ENCODE assay signal across 34 cellular contexts in genomic region chr13:99206873-99207272, GRCh38. TPM values are rescaled to one million over a fixed set of nuclear protein-coding genes. Genes with fewer than 3 reads are reported as not detected.
DNase-seq lines count a peak whose midpoint lies in the region; ATAC-seq and TF ChIP-seq lines count a peak whose summit lies in the region.
"Had no signal": no experiment of that assay in that cellular context is flagged by ENCODE, and none has a peak within 500 bp of the region (broad histone marks: within the 10 kb centered on the region; RNA-seq: fewer than 3 reads in every experiment).

No MANE protein-coding gene starts in this region.

- H3K9me3 ChIP-seq in Caco-2, result no peaks in the 10 kb centered on the region
- H3K9me3 ChIP-seq in transverse colon, result no peaks in the 10 kb centered on the region
- H3K9me3 ChIP-seq: lower lobe of right lung, sigmoid colon, testis, uterus had no signal

- H3K36me3 Mint-ChIP-seq in activated CD8-positive, alpha-beta T cell treated with anti-CD3 and anti-CD28 coated beads, Interleukin-2, amount 10 ng/mL, durations not matched to agents 7 days and 5 days (ENCODE audit: low read depth), result peaks cover 76% of the 10 kb centered on the region
- H3K36me3 Mint-ChIP-seq in activated CD8-positive, alpha-beta T cell treated with anti-CD3 and anti-CD28 coated beads for 36 hours (ENCODE audit: low read depth), result peaks cover 63% of the 10 kb centered on the region
- H3K36me3 Mint-ChIP-seq in GM23338 (ENCODE audit: low read depth), result peaks cover 25% of the 10 kb centered on the region
- peaks cover 40% of the 10 kb centered on the region for H3K36me3 Mint-ChIP-seq in effector memory CD8-positive, alpha-beta T cell (ENCODE audit: insufficient read depth)
- H3K36me3 Mint-ChIP-seq in osteocyte (ENCODE audit: unreplicated experiment), result peaks cover 6% of the 10 kb centered on the region
- H3K36me3 Mint-ChIP-seq in Caco-2 (ENCODE audit: insufficient read depth, unreplicated experiment), result peaks cover 28% of the 10 kb centered on the region

- intact Hi-C loops in activated CD8-positive, alpha-beta T cell treated with anti-CD3 and anti-CD28 coated beads for 36 hours (cut with micrococcal nuclease), result no loop called here
- intact Hi-C loops in Caco-2 (cut with micrococcal nuclease; ENCODE audit: unreplicated experiment), result no loop called here
- intact Hi-C loops in transverse colon (cut with DNase I; ENCODE audit: low total_unique reads), result no loop called here

- no TSS peak for BruUV-seq in Caco-2 (replicated peaks; lab: Mats Ljungman, UMichigan)

- CTCF ChIA-PET in activated CD8-positive, alpha-beta T cell treated with anti-CD3 and anti-CD28 coated beads, Interleukin-2, amount 10 ng/mL, durations not matched to agents 7 days and 5 days (lab: Charles Lee), result interaction anchor here (1.0 to 12.5 kb wide), 5 partner anchors 11 to 230 kb away, joined by 3 to 219 read pairs (median 17); partner anchors contain the start of gene GPR18
- CTCF ChIA-PET in activated CD8-positive, alpha-beta T cell treated with anti-CD3 and anti-CD28 coated beads for 36 hours (lab: Charles Lee), result interaction anchor here (0.9 to 12.7 kb wide), 3 partner anchors 31 to 60 kb away, joined by 4 to 168 read pairs (median 4); no protein-coding TSS in a partner anchor
- CTCF ChIA-PET in Caco-2 (lab: Charles Lee), result interaction anchor here (1.0 kb wide), 1 partner anchor 63 kb away, joined by 4 read pairs; no protein-coding TSS in a partner anchor

- H3K4me1 ChIP-seq in GM23338 (ENCODE audit: insufficient read depth), result peaks cover 10% of the 10 kb centered on the region
- H3K4me1 ChIP-seq in Caco-2, result peaks cover 4% of the 10 kb centered on the region
- peaks cover 0 to 22% (median 10%) of the 10 kb centered on the region in 4 donors for H3K4me1 ChIP-seq in transverse colon
- H3K4me1 ChIP-seq: uterus had no signal

- H3K4me2 ChIP-seq in GM23338, result no peak overlapping the region

- in situ Hi-C loops in transverse colon (cut with MboI; ENCODE audit: low pct_ligation_motif_present in 1 of 4, low pct_unique_long_range_greater_than_20kb in 1 of 4, low sequenced_read_pairs in 3 of 4), result no loop called here

- no peak overlapping the region for H2AFZ ChIP-seq in GM23338

- peaks cover 56% of the 10 kb centered on the region for H4K20me1 ChIP-seq in GM23338 (replicated peaks; ENCODE audit: insufficient read depth)

- H3K9me3 Mint-ChIP-seq in activated CD8-positive, alpha-beta T cell treated with anti-CD3 and anti-CD28 coated beads, Interleukin-2, amount 10 ng/mL, durations not matched to agents 7 days and 5 days (ENCODE audit: insufficient read depth), result no peaks in the 10 kb centered on the region
- H3K9me3 Mint-ChIP-seq in activated CD8-positive, alpha-beta T cell treated with anti-CD3 and anti-CD28 coated beads for 36 hours, result no peaks in the 10 kb centered on the region
- H3K9me3 Mint-ChIP-seq in GM23338 (no peaks in the 10 kb centered on the region), osteocyte (ENCODE audit: unreplicated experiment) (no peaks in the 10 kb centered on the region), Caco-2 (ENCODE audit: unreplicated experiment) (no peaks in the 10 kb centered on the region)
- H3K9me3 Mint-ChIP-seq in effector memory CD8-positive, alpha-beta T cell, result no peaks in the 10 kb centered on the region
- H3K9me3 Mint-ChIP-seq: activated CD4-positive, alpha-beta memory T cell treated with anti-CD3 and anti-CD28 coated beads, Interleukin-2, amount 10 ng/mL, durations not matched to agents 7 days and 5 days had no signal

- no peak overlapping the region for H3K4me3 Mint-ChIP-seq in activated CD8-positive, alpha-beta T cell treated with anti-CD3 and anti-CD28 coated beads, Interleukin-2, amount 10 ng/mL, durations not matched to agents 7 days and 5 days
- no peak overlapping the region for H3K4me3 Mint-ChIP-seq in activated CD8-positive, alpha-beta T cell treated with anti-CD3 and anti-CD28 coated beads for 36 hours
- H3K4me3 Mint-ChIP-seq in GM23338 (no peak overlapping the region), osteocyte (ENCODE audit: unreplicated experiment) (no peak overlapping the region), Caco-2 (ENCODE audit: unreplicated experiment) (no peak overlapping the region)
- peak overlapping the region; percentile 13 to 87 for H3K4me3 Mint-ChIP-seq in effector memory CD8-positive, alpha-beta T cell
- H3K4me3 Mint-ChIP-seq: activated CD4-positive, alpha-beta memory T cell treated with anti-CD3 and anti-CD28 coated beads, Interleukin-2, amount 10 ng/mL, durations not matched to agents 7 days and 5 days had no signal

- POLR2A ChIA-PET in activated CD8-positive, alpha-beta T cell treated with anti-CD3 and anti-CD28 coated beads, Interleukin-2, amount 10 ng/mL, durations not matched to agents 7 days and 5 days (lab: Charles Lee), result interaction anchor here (1.0 to 1.7 kb wide), 4 partner anchors 8 to 53 kb away, joined by 3 to 6 read pairs (median 4); partner anchors contain the start of gene GPR18
- POLR2A ChIA-PET in activated CD8-positive, alpha-beta T cell treated with anti-CD3 and anti-CD28 coated beads for 36 hours (lab: Charles Lee), result interaction anchor here (0.7 to 10.0 kb wide), 4 partner anchors 10 to 53 kb away, joined by 3 to 91 read pairs (median 3); no protein-coding TSS in a partner anchor
- POLR2A ChIA-PET in Caco-2 (lab: Charles Lee), result no interaction called here

- 93 to 100% methylated on average over 2 to 5 of the region's 5 CpGs for WGBS in transverse colon (ENCODE audit: low coverage in 1 of 2), 2 donors

- H3K36me3 ChIP-seq in GM23338 (ENCODE audit: insufficient read depth), result peaks cover 3% of the 10 kb centered on the region; the same call in 1 of the 2 replicates
- peaks cover 2% of the 10 kb centered on the region; the same call in 1 of the 2 replicates for H3K36me3 ChIP-seq in Caco-2 (ENCODE audit: control insufficient read depth, insufficient read depth, low read length)
- no peaks in the 10 kb centered on the region for H3K36me3 ChIP-seq in transverse colon
- H3K36me3 ChIP-seq: sigmoid colon, uterus had no signal

- H3K9me2 ChIP-seq in GM23338 (ENCODE audit: insufficient read depth), result no peaks in the 10 kb centered on the region

- no peak for TF ChIP-seq EP300 in transverse colon (IDR thresholded peaks at IDR 0.05; ENCODE audit: low read depth)

- H3K27me3 Mint-ChIP-seq in activated CD8-positive, alpha-beta T cell treated with anti-CD3 and anti-CD28 coated beads, Interleukin-2, amount 10 ng/mL, durations not matched to agents 7 days and 5 days (ENCODE audit: low read depth), result no peaks in the 10 kb centered on the region
- no peaks in the 10 kb centered on the region for H3K27me3 Mint-ChIP-seq in activated CD8-positive, alpha-beta T cell treated with anti-CD3 and anti-CD28 coated beads for 36 hours
- H3K27me3 Mint-ChIP-seq in GM23338 (ENCODE audit: insufficient read depth, low read depth, poor library complexity), result peaks cover 8% of the 10 kb centered on the region
- no peaks in the 10 kb centered on the region for H3K27me3 Mint-ChIP-seq in effector memory CD8-positive, alpha-beta T cell
- H3K27me3 Mint-ChIP-seq in osteocyte (ENCODE audit: unreplicated experiment), result no peaks in the 10 kb centered on the region
- no peaks in the 10 kb centered on the region for H3K27me3 Mint-ChIP-seq in Caco-2 (ENCODE audit: insufficient read depth, unreplicated experiment)
- H3K27me3 Mint-ChIP-seq: progenitor cell of endocrine pancreas had no signal

- TF ChIP-seq CTCF in activated CD8-positive, alpha-beta T cell treated with anti-CD3 and anti-CD28 coated beads for 36 hours (IDR thresholded peaks at IDR 0.05), result no peak
- TF ChIP-seq CTCF in GM23338 (conservative IDR thresholded peaks at IDR 0.05; ENCODE audit: low read depth in 2 of 2) (no peak), osteocyte (IDR thresholded peaks at IDR 0.05) (no peak), Caco-2 (IDR thresholded peaks at IDR 0.05; ENCODE audit: insufficient read depth in 1 of 2, low read depth in 1 of 2, low read length in 1 of 2, severe bottlenecking in 1 of 2, unreplicated experiment in 1 of 2) (no peak), transverse colon (IDR thresholded peaks at IDR 0.05) (no peak)

- H3K27ac Mint-ChIP-seq in activated CD8-positive, alpha-beta T cell treated with anti-CD3 and anti-CD28 coated beads, Interleukin-2, amount 10 ng/mL, durations not matched to agents 7 days and 5 days, result no peak overlapping the region
- no peak overlapping the region for H3K27ac Mint-ChIP-seq in activated CD8-positive, alpha-beta T cell treated with anti-CD3 and anti-CD28 coated beads for 36 hours
- H3K27ac Mint-ChIP-seq in GM23338, result peak overlapping the region; percentile 27
- peak overlapping the region; percentile 8 to 92 for H3K27ac Mint-ChIP-seq in effector memory CD8-positive, alpha-beta T cell
- no peak overlapping the region for H3K27ac Mint-ChIP-seq in osteocyte (ENCODE audit: unreplicated experiment)
- no peak overlapping the region for H3K27ac Mint-ChIP-seq in Caco-2 (ENCODE audit: unreplicated experiment)
- H3K27ac Mint-ChIP-seq: activated CD4-positive, alpha-beta memory T cell treated with anti-CD3 and anti-CD28 coated beads, Interleukin-2, amount 10 ng/mL, durations not matched to agents 7 days and 5 days; progenitor cell of endocrine pancreas had no signal

- no peaks in the 10 kb centered on the region for H3K27me3 ChIP-seq in GM23338 (ENCODE audit: insufficient read depth)
- no peaks in the 10 kb centered on the region for H3K27me3 ChIP-seq in Caco-2 (replicated peaks; ENCODE audit: control insufficient read depth, insufficient read depth, low read length)
- H3K27me3 ChIP-seq in transverse colon, result no peaks in the 10 kb centered on the region
- H3K27me3 ChIP-seq: foreskin keratinocyte, sigmoid colon, testis, uterus had no signal

- no peak for ATAC-seq in activated CD8-positive, alpha-beta T cell treated with anti-CD3 and anti-CD28 coated beads, Interleukin-2, amount 10 ng/mL, durations not matched to agents 7 days and 5 days
- no peak for ATAC-seq in activated CD8-positive, alpha-beta T cell treated with anti-CD3 and anti-CD28 coated beads for 36 hours
- no peak for ATAC-seq in GM23338
- no peak for ATAC-seq in effector memory CD8-positive, alpha-beta T cell (replicated peaks)
- ATAC-seq: esophagus mucosa, foreskin keratinocyte, lower lobe of right lung had no signal

- peaks cover 100% of the 10 kb centered on the region for H3K79me2 ChIP-seq in GM23338 (replicated peaks; ENCODE audit: insufficient read depth)

- H3K4me1 Mint-ChIP-seq in activated CD8-positive, alpha-beta T cell treated with anti-CD3 and anti-CD28 coated beads, Interleukin-2, amount 10 ng/mL, durations not matched to agents 7 days and 5 days (ENCODE audit: low read depth), result peaks cover 84% of the 10 kb centered on the region
- peaks cover 89% of the 10 kb centered on the region for H3K4me1 Mint-ChIP-seq in activated CD8-positive, alpha-beta T cell treated with anti-CD3 and anti-CD28 coated beads for 36 hours (ENCODE audit: low read depth)
- H3K4me1 Mint-ChIP-seq in GM23338, result peaks cover 43% of the 10 kb centered on the region
- peaks cover 71 to 82% of the 10 kb centered on the region in 2 donors for H3K4me1 Mint-ChIP-seq in effector memory CD8-positive, alpha-beta T cell (ENCODE audit: low read depth in 2 of 2)
- H3K4me1 Mint-ChIP-seq in osteocyte (ENCODE audit: unreplicated experiment), result peaks cover 13% of the 10 kb centered on the region
- H3K4me1 Mint-ChIP-seq in Caco-2 (ENCODE audit: low read depth, unreplicated experiment), result peaks cover 17% of the 10 kb centered on the region

- no peak overlapping the region for H3K4me3 ChIP-seq in GM23338
- H3K4me3 ChIP-seq in Caco-2 (ENCODE audit: low read depth, low read length), result no peak overlapping the region
- H3K4me3 ChIP-seq in transverse colon, result no peak overlapping the region
- H3K4me3 ChIP-seq: coronary artery, K562, lower lobe of right lung, sigmoid colon, testis, uterus had no signal

- no peaks in the 10 kb centered on the region for H3F3A ChIP-seq in GM23338 (replicated peaks; ENCODE audit: low read depth)

- no peak for TF ChIP-seq POLR2A in transverse colon (IDR thresholded peaks at IDR 0.05)

- H3K27ac ChIP-seq in GM23338 (ENCODE audit: low read depth) (0 out of 2 replicates have a peak overlapping the region, but pooled peaks have one; percentile 7), transverse colon (no peak overlapping the region)
- H3K27ac ChIP-seq: coronary artery, foreskin keratinocyte, lower lobe of right lung, sigmoid colon, testis, uterus had no signal

- peak; percentile 12 for DNase-seq in activated CD8-positive, alpha-beta T cell treated with anti-CD3 and anti-CD28 coated beads, Interleukin-2, amount 10 ng/mL, durations not matched to agents 7 days and 5 days
- no peak for DNase-seq in activated CD8-positive, alpha-beta T cell treated with anti-CD3 and anti-CD28 coated beads for 36 hours
- DNase-seq in GM23338 (ENCODE audit: low spot score) (no peak), osteocyte (ENCODE audit: extremely low spot score, unreplicated experiment) (peak; percentile 65), Caco-2 (no peak), NCI-H128 (lab: John Stamatoyannopoulos, UW; ENCODE audit: unreplicated experiment) (no peak), transverse colon (no peak)
- no peak for DNase-seq in effector memory CD8-positive, alpha-beta T cell
- DNase-seq: activated CD4-positive, alpha-beta memory T cell treated with anti-CD3 and anti-CD28 coated beads, Interleukin-2, amount 10 ng/mL, durations not matched to agents 7 days and 5 days; activated CD4-positive, CD25-positive, alpha-beta regulatory T cell; activated gamma-delta T cell treated with Interleukin-2 at 50 U/mL for 16 hours; effector memory CD4-positive, alpha-beta T cell; foreskin keratinocyte; GF-D8; HCEC 1CT; lower lobe of right lung; MM.1S; NCI-H1436; NCI-H2107; NCI-H446; NCI-H82; RPMI8226; sigmoid colon; stimulated activated CD4-positive, alpha-beta T cell treated with anti-CD3 and anti-CD28 coated beads, Interleukin-4, amount 100 ng/mL, for 4 hours; stimulated activated naive CD4-positive, alpha-beta T cell; T-helper 1 cell; testis; uterus had no signal

RNA-seq across cellular contexts. Expression of gene UBAC2, which starts 6.2 kb away (rescaled TPM):
- total RNA-seq in activated CD8-positive, alpha-beta T cell treated with anti-CD3 and anti-CD28 coated beads, Interleukin-2, amount 10 ng/mL, durations not matched to agents 7 days and 5 days, result 10 to 100 TPM; 67.4 to 71.2 TPM
- 10 to 100 TPM; 63.7 to 68.4 TPM for total RNA-seq in activated CD8-positive, alpha-beta T cell treated with anti-CD3 and anti-CD28 coated beads for 36 hours
- 76.9 and 112 TPM in 2 replicates for total RNA-seq in GM23338 (2014; rRNA removed; shearing (Covaris generic))
- 34.3 and 37.9 TPM in 2 replicates for polyA plus RNA-seq in GM23338 (2016; fragmentation: Nextera tagmentation; extraction: Ambion mirVana)
- total RNA-seq in osteocyte, result 64.0 and 71.6 TPM in 2 replicates
- total RNA-seq in Caco-2 (2022), result 91.3 and 103 TPM in 2 replicates
- total RNA-seq in transverse colon, result 10 to 100 TPM; 34.4 to 77.3 (median 66.5) TPM

RNA-seq across cellular contexts. Expression of gene GPR18, which starts 51.3 kb away (rescaled TPM):
- 10 to 100 TPM; 16.2 to 16.6 TPM for total RNA-seq in activated CD8-positive, alpha-beta T cell treated with anti-CD3 and anti-CD28 coated beads, Interleukin-2, amount 10 ng/mL, durations not matched to agents 7 days and 5 days
- 10 to 100 TPM; 11.4 to 11.6 TPM for total RNA-seq in activated CD8-positive, alpha-beta T cell treated with anti-CD3 and anti-CD28 coated beads for 36 hours
- not detected in 2 replicates for total RNA-seq in GM23338 (2014; rRNA removed; shearing (Covaris generic))
- 2.6 and 3.0 TPM in 2 replicates for polyA plus RNA-seq in GM23338 (2016; fragmentation: Nextera tagmentation; extraction: Ambion mirVana)
- total RNA-seq in osteocyte, result not detected in 2 replicates
- total RNA-seq in Caco-2 (2022), result not detected in 2 replicates
- total RNA-seq in transverse colon, result under 1 TPM in 2 of 4 donors, not detected in 2; 0.41 to 0.48 TPM
- total RNA-seq: bronchial epithelial cell, esophagus mucosa, foreskin keratinocyte, HT1080, K562, progenitor cell of endocrine pancreas had no signal
- polyA plus RNA-seq: foreskin keratinocyte had no signal

Comparison
In these comparisons a context has a peak if more than half of its experiments do, and no peak if none do; other contexts are left out.
1. DNase-seq: peak in activated CD8-positive, alpha-beta T cell treated with anti-CD3 and anti-CD28 coated beads, Interleukin-2, amount 10 ng/mL, durations not matched to agents 7 days and 5 days (single experiment) and osteocyte (single experiment); none in activated CD8-positive, alpha-beta T cell treated with anti-CD3 and anti-CD28 coated beads for 36 hours (single experiment), GM23338 (single experiment), effector memory CD8-positive, alpha-beta T cell (0 of 3), Caco-2 (0 of 2), NCI-H128 (single experiment) and transverse colon (single experiment).
2. H3K27ac Mint-ChIP-seq: peak in GM23338 (single experiment) and effector memory CD8-positive, alpha-beta T cell (2 of 2); none in activated CD8-positive, alpha-beta T cell treated with anti-CD3 and anti-CD28 coated beads, Interleukin-2, amount 10 ng/mL, durations not matched to agents 7 days and 5 days (single experiment), activated CD8-positive, alpha-beta T cell treated with anti-CD3 and anti-CD28 coated beads for 36 hours (single experiment), osteocyte (single experiment) and Caco-2 (single experiment).
3. H3K4me3 Mint-ChIP-seq: peak in effector memory CD8-positive, alpha-beta T cell (2 of 2); none in activated CD8-positive, alpha-beta T cell treated with anti-CD3 and anti-CD28 coated beads, Interleukin-2, amount 10 ng/mL, durations not matched to agents 7 days and 5 days (single experiment), activated CD8-positive, alpha-beta T cell treated with anti-CD3 and anti-CD28 coated beads for 36 hours (single experiment), GM23338 (single experiment), osteocyte (single experiment) and Caco-2 (single experiment).
4. RNA of gene GPR18, which starts 51.3 kb away (total RNA-seq): 16.2 to 16.6 TPM in activated CD8-positive, alpha-beta T cell treated with anti-CD3 and anti-CD28 coated beads, Interleukin-2, amount 10 ng/mL, durations not matched to agents 7 days and 5 days and 11.4 to 11.6 TPM in activated CD8-positive, alpha-beta T cell treated with anti-CD3 and anti-CD28 coated beads for 36 hours; 0.41 to 0.48 TPM in transverse colon, not detected in GM23338, not detected in osteocyte and not detected in Caco-2; every median in the first group is over 4 times any median in the second.